23 cellular contexts compared by ENCODE assay signal in genomic region chr13:22662771-22663170, GRCh38.
"Had no signal": no experiment of that assay in that cellular context is flagged by ENCODE, and none has a peak within 500 bp of the region (broad histone marks: within the 10 kb centered on the region; RNA-seq: fewer than 3 reads in every experiment).

No MANE protein-coding gene starts in this region.

- FAIRE-seq: astrocyte, RCC 7860, TTC549 had no signal

- DNase-seq: activated CD4-positive, alpha-beta T cell treated with anti-CD3 and anti-CD28 coated beads for 36 hours; activated CD4-positive, alpha-beta T cell treated with anti-CD3 and anti-CD28 coated beads, Interleukin-2, amount 10 ng/mL, durations not matched to agents 7 days and 5 days; activated CD4-positive, alpha-beta T cell treated with anti-CD3 and anti-CD28 coated beads, Interleukin-2, amount 50 U/mL, for 48 hours; activated CD8-positive, alpha-beta T cell treated with anti-CD3 and anti-CD28 coated beads, Interleukin-2, amount 10 ng/mL, durations not matched to agents 7 days and 5 days; activated gamma-delta T cell; activated naive CD4-positive, alpha-beta T cell treated with Interleukin-2 at 50 U/mL for 16 hours; activated naive CD8-positive, alpha-beta T cell treated with anti-CD3 and anti-CD28 coated beads, Interleukin-2, amount 10 ng/mL, durations not matched to agents 7 days and 5 days; activated T-cell treated with anti-CD3 and anti-CD28 coated beads, Interleukin-2, amount 50 U/mL, for 24 hours; body of pancreas; MG63; NCI-H1092 treated with DMSO at 0.1 percent for 48 hours; NCI-H1417; NCI-H187 treated with DMSO at 0.1 percent for 48 hours; NCI-H2081; NCI-H345; NCI-H524 treated with DMSO at 0.1 percent for 48 hours; NK-92 treated with Interleukin-12 subunit alpha and Interleukin-12 subunit beta, amount 100 ng/mL, for 24 hours; PC-9; Right ventricle myocardium superior; SW 1271 had no signal
